8 cellular contexts compared by ENCODE assay signal in the genomic region with DNA sequence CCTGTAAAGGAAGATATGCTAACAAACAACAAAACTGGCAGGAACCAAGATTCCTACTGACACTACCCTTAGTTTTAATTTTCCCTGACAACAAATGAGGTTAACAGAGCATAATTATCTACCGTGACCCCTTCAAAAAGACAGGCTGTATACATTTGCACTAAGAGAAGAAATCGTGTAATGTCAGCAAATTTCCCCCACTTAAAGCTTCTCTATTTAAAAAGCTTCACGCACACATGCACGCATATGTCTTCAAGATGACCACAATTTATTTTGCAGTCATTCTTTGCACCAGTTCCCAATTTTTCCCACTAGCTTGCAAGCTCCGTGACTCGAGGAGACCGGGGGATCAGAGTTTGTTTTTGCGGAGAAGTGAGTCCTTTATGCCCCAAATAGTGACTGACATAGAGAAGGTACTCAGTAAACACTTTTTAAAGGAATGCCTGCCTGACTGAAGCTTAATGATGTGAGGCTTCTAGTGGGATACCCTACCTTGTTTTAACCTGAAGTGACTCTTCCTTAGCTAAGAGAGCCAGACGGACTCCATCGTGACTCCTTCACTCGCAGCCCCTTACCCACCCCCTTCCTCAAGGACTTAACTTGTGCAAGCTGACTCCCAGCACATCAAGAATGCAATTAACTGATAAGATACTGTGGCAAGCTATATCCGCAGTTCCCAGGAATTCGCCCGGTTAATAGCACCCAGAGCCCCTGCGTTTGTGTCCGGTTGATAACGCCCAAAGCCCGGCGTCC. TPM values are rescaled to one million over a fixed set of nuclear protein-coding genes. Genes with fewer than 3 reads are reported as not detected.
A peak's percentile ranks its signal among the peaks of the same experiment; 100 is the strongest.
DNase-seq lines count a peak whose midpoint lies in the region; ATAC-seq and TF ChIP-seq lines count a peak whose summit lies in the region.

No MANE protein-coding gene starts in this region.

- TF ChIP-seq POLR2A in GM18505 (IDR thresholded peaks at IDR 0.05; ENCODE audit: borderline replicate concordance, extremely low read depth, insufficient read depth, insufficient read length): no peak
- no peak for TF ChIP-seq POLR2A in vagina (IDR thresholded peaks at IDR 0.05)

- no peaks in the 10 kb centered on the region for H3K36me3 ChIP-seq in ACC112 (ENCODE audit: insufficient read depth, low read length)
- no peaks in the 10 kb centered on the region for H3K36me3 ChIP-seq in SK-N-MC (ENCODE audit: insufficient read depth, low read length)
- H3K36me3 ChIP-seq in duodenal mucosa (ENCODE audit: control insufficient read depth in 1 of 2, insufficient read depth in 2 of 2, low read length in 2 of 2): no peaks in the 10 kb centered on the region
- H3K36me3 ChIP-seq in mucosa of stomach (ENCODE audit: control insufficient read depth, insufficient read depth, low read length): no peaks in the 10 kb centered on the region
- no peaks in the 10 kb centered on the region for H3K36me3 ChIP-seq in vagina

- intact Hi-C loops in vagina (cut with DNase I): loop anchor here (5.0 kb wide), 1 partner anchor 148 kb away; the partner anchor contains the start of gene SERPINB1

- ATAC-seq in GM18505 (IDR thresholded peaks at IDR 0.05; ENCODE audit: unreplicated experiment): peak; percentile 3

- DNase-seq in SK-N-MC (ENCODE audit: low read depth, low spot score) (no peak), vagina (ENCODE audit: extremely low spot score in 2 of 2) (no peak), epidermal melanocyte (ENCODE audit: insufficient read length, low spot score) (no peak), cerebellum (ENCODE audit: low spot score) (no peak)

- no peak for TF ChIP-seq CTCF in vagina (IDR thresholded peaks at IDR 0.05)

- no peaks in the 10 kb centered on the region for H3K79me2 ChIP-seq in ACC112 (ENCODE audit: control insufficient read depth, insufficient read depth, low read length, unreplicated experiment)

- peak overlapping the region; percentile 86 for H3K9ac ChIP-seq in SK-N-MC (ENCODE audit: insufficient read length)
- peak overlapping the region; percentile 97 to 98 for H3K9ac ChIP-seq in duodenal mucosa (ENCODE audit: low read depth in 1 of 2, low read length in 2 of 2)
- peak overlapping the region; percentile 87 for H3K9ac ChIP-seq in mucosa of stomach (ENCODE audit: low read length)

- peak overlapping the region; percentile 64 for H2AFZ ChIP-seq in ACC112 (ENCODE audit: low read length, unreplicated experiment)

- H3K27me3 ChIP-seq in ACC112 (ENCODE audit: insufficient read depth, low read length) (no peaks in the 10 kb centered on the region), duodenal mucosa (ENCODE audit: control insufficient read depth in 1 of 2, insufficient read depth in 2 of 2, low read length in 2 of 2) (no peaks in the 10 kb centered on the region), mucosa of stomach (ENCODE audit: control insufficient read depth, insufficient read depth, low read length) (no peaks in the 10 kb centered on the region), vagina (no peaks in the 10 kb centered on the region)

- H3K4me1 ChIP-seq in ACC112 (ENCODE audit: control insufficient read depth, insufficient read depth, low read length, unreplicated experiment) (peaks cover 26% of the 10 kb centered on the region), duodenal mucosa (ENCODE audit: control insufficient read depth in 1 of 2, insufficient read depth in 2 of 2, low read length in 2 of 2) (peaks cover 21 to 23% of the 10 kb centered on the region in 2 donors), mucosa of stomach (ENCODE audit: control insufficient read depth, insufficient read depth, low read length) (peaks cover 33% of the 10 kb centered on the region), vagina (peaks cover 15% of the 10 kb centered on the region)

- H3K4me3 ChIP-seq in ACC112 (ENCODE audit: low read depth, low read length) (peak overlapping the region; percentile 80), SK-N-MC (peak overlapping the region; percentile 81), duodenal mucosa (ENCODE audit: low read depth in 1 of 2, low read length in 2 of 2) (peak overlapping the region; percentile 85 to 97), mucosa of stomach (ENCODE audit: low read length) (peak overlapping the region; percentile 71), vagina (peak overlapping the region; percentile 72 to 88)

- no peaks in the 10 kb centered on the region for H3K9me3 ChIP-seq in SK-N-MC (ENCODE audit: low read depth, low read length)
- no peaks in the 10 kb centered on the region for H3K9me3 ChIP-seq in duodenal mucosa (ENCODE audit: control insufficient read depth in 1 of 2, low read length in 2 of 2)
- no peaks in the 10 kb centered on the region for H3K9me3 ChIP-seq in mucosa of stomach (ENCODE audit: control insufficient read depth, low read length)
- H3K9me3 ChIP-seq in vagina: no peaks in the 10 kb centered on the region

- H3K27ac ChIP-seq in ACC112 (ENCODE audit: low read depth, low read length) (peak overlapping the region; percentile 98), SK-N-MC (peak overlapping the region; percentile 99), duodenal mucosa (ENCODE audit: low read depth, low read length) (peak overlapping the region; percentile 98), vagina (peak overlapping the region; percentile 96)

RNA-seq across cellular contexts. Expression of gene NQO2, which starts 9.3 kb away (rescaled TPM):
- total RNA-seq in vagina (11.8 TPM), cerebellum (8.3 TPM)

RNA-seq across cellular contexts. Expression of gene SERPINB6, which starts 19.0 kb away (rescaled TPM):
- 93.8 TPM for total RNA-seq in vagina
- total RNA-seq in cerebellum: 16.1 TPM
